9 cellular contexts compared by ENCODE assay signal in the genomic region with DNA sequence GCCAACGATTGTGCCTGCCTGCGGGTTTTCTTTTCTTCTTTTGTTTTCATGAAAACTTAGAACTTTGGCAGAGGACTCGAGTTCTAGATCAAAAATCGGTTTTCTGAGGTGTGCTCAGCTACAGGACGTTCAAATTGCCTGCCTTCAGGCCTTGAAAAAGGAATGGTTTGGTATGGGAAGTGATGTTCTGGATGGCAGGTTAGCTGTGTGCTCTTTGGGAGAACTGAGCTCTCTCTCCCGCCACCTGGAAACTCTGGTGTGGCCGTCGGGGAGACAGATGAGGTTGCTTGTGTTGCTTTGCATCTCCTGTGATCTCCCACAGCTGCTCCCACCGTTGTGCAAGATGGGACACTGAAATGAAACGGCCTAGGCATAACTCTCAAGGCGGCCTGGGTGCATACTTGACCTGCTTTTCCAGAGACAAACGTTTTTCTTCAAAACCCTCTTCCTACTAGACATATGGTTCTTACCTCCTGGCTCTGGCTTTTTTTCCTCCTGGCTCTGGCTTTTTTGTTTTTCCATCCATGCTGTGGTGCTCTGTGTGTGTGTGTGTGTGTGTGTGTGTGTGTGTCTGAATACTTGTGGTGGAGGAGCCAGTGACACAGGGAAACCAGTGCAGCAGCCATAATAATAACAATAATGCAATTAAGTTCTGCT. TPM values are rescaled to one million over a fixed set of nuclear protein-coding genes. Genes with fewer than 3 reads are reported as not detected.
A peak's percentile ranks its signal among the peaks of the same experiment; 100 is the strongest.
DNase-seq lines count a peak whose midpoint lies in the region; ATAC-seq, FAIRE-seq and TF ChIP-seq lines count a peak whose summit lies in the region.
"Had no signal": no experiment of that assay in that cellular context is flagged by ENCODE, and none has a peak within 500 bp of the region (broad histone marks: within the 10 kb centered on the region; RNA-seq: fewer than 3 reads in every experiment).

No MANE protein-coding gene starts in this region.

- intact Hi-C loops in endothelial cell of umbilical vein (cut with micrococcal nuclease): loop anchor here (1.0 to 10.0 kb wide), 3 partner anchors 188 to 275 kb away; no protein-coding TSS in a partner anchor
- intact Hi-C loops in naive thymus-derived CD4-positive, alpha-beta T cell (cut with micrococcal nuclease): loop anchor here (2.0 to 10.0 kb wide), 2 partner anchors 162 to 298 kb away; partner anchors contain the start of gene STAM2 (in 1 of the 2)

- peak overlapping the region; percentile 78 for H3K9ac ChIP-seq in endothelial cell of umbilical vein (replicated peaks; ENCODE audit: extremely low read depth, insufficient read depth, low read length)

- H3K4me1 Mint-ChIP-seq in naive thymus-derived CD4-positive, alpha-beta T cell: peaks cover 5 to 20% (median 14%) of the 10 kb centered on the region in 7 donors

- no peaks in the 10 kb centered on the region for H3K9me1 ChIP-seq in endothelial cell of umbilical vein (replicated peaks; ENCODE audit: control insufficient read depth, extremely low read depth, insufficient read depth, low read length)

- H3K79me2 ChIP-seq in endothelial cell of umbilical vein (ENCODE audit: control insufficient read depth, insufficient read depth, low read length): peaks cover 55% of the 10 kb centered on the region

- H3K27ac ChIP-seq in endothelial cell of umbilical vein (ENCODE audit: insufficient read depth, low read depth, low read length): no peak overlapping the region
- H3K27ac ChIP-seq in naive thymus-derived CD4-positive, alpha-beta T cell (ENCODE audit: low read depth, low read length): no peak overlapping the region

- H3K36me3 Mint-ChIP-seq in naive thymus-derived CD4-positive, alpha-beta T cell: no peaks in the 10 kb centered on the region

- H3K4me3 Mint-ChIP-seq in naive thymus-derived CD4-positive, alpha-beta T cell: peak overlapping the region; percentile 32 to 89 (median 74)

- no peaks in the 10 kb centered on the region for H4K20me1 ChIP-seq in endothelial cell of umbilical vein (replicated peaks; ENCODE audit: control insufficient read depth, extremely low read depth, insufficient read depth, low read length)

- FAIRE-seq in endothelial cell of umbilical vein (lab: Jason Lieb, UNC): no peak

- peaks cover 0 to 2% (median 0%) of the 10 kb centered on the region in 11 donors for H3K9me3 Mint-ChIP-seq in naive thymus-derived CD4-positive, alpha-beta T cell

- POLR2A ChIA-PET in endothelial cell of umbilical vein (lab: Charles Lee): interaction anchor here (1.0 kb wide), 1 partner anchor 137 kb away, joined by 3 read pairs; no protein-coding TSS in a partner anchor
- POLR2A ChIA-PET in naive thymus-derived CD4-positive, alpha-beta T cell (lab: Charles Lee): interaction anchor here (0.6 kb wide), 1 partner anchor 25 kb away, joined by 5 read pairs; no protein-coding TSS in a partner anchor

- DNase-seq in NCI-H2107 treated with DMSO at 0.1 percent for 48 hours (lab: John Stamatoyannopoulos, UW; ENCODE audit: unreplicated experiment) (peak; percentile 15), NCI-H2107 (lab: John Stamatoyannopoulos, UW) (no peak), RPMI8226 (peak; percentile 35), endothelial cell of umbilical vein (ENCODE audit: low read depth, low spot score) (no peak), NCI-H1436 treated with DMSO at 0.1 percent for 48 hours (lab: John Stamatoyannopoulos, UW) (no peak), NCI-H2081 (lab: John Stamatoyannopoulos, UW) (no peak), GDM1 (lab: John Stamatoyannopoulos, UW) (no peak)
- no peak for DNase-seq in naive thymus-derived CD4-positive, alpha-beta T cell
- DNase-seq: DND-41 had no signal

- H3K27me3 Mint-ChIP-seq in naive thymus-derived CD4-positive, alpha-beta T cell: peaks cover 49 to 63% (median 58%) of the 10 kb centered on the region in 5 donors

- no peak overlapping the region for H3K27ac Mint-ChIP-seq in naive thymus-derived CD4-positive, alpha-beta T cell

- TF ChIP-seq POLR2A in endothelial cell of umbilical vein (IDR thresholded peaks at IDR 0.05; ENCODE audit: low read depth, low read length): no peak

- H3K36me3 ChIP-seq in endothelial cell of umbilical vein (ENCODE audit: control insufficient read depth in 2 of 2, extremely low read depth in 1 of 2, insufficient read depth in 2 of 2, low read length in 2 of 2): no peaks in the 10 kb centered on the region
- H3K36me3 ChIP-seq in naive thymus-derived CD4-positive, alpha-beta T cell (ENCODE audit: control insufficient read depth in 2 of 3, insufficient read depth in 3 of 3, low read length in 3 of 3): no peaks in the 10 kb centered on the region

- H2AFZ ChIP-seq in endothelial cell of umbilical vein (ENCODE audit: low read depth, low read length): peak overlapping the region; percentile 90

- peaks cover 16% of the 10 kb centered on the region for H3K4me1 ChIP-seq in endothelial cell of umbilical vein (ENCODE audit: control insufficient read depth, extremely low read depth, insufficient read depth, low read length)
- H3K4me1 ChIP-seq in naive thymus-derived CD4-positive, alpha-beta T cell (ENCODE audit: control insufficient read depth in 2 of 2, insufficient read depth in 2 of 2, low read length in 2 of 2): no peaks in the 10 kb centered on the region

- peak overlapping the region; percentile 81 to 96 (median 95) for H3K4me3 ChIP-seq in endothelial cell of umbilical vein (replicated peaks in 1 of 3; ENCODE audit: insufficient read depth in 1 of 3, low read depth in 1 of 3, low read length in 3 of 3)
- no peak overlapping the region for H3K4me3 ChIP-seq in naive thymus-derived CD4-positive, alpha-beta T cell (ENCODE audit: low read length)

- H3K27me3 ChIP-seq in endothelial cell of umbilical vein (ENCODE audit: control insufficient read depth in 2 of 2, insufficient read depth in 2 of 2, low read length in 2 of 2): no peaks in the 10 kb centered on the region
- peaks cover 0 to 8% of the 10 kb centered on the region in 2 donors for H3K27me3 ChIP-seq in naive thymus-derived CD4-positive, alpha-beta T cell (ENCODE audit: control insufficient read depth in 2 of 2, insufficient read depth in 2 of 2, low read length in 2 of 2)

- no peak for ATAC-seq in naive thymus-derived CD4-positive, alpha-beta T cell

- no peak for TF ChIP-seq CTCF in endothelial cell of umbilical vein (IDR thresholded peaks at IDR 0.05; ENCODE audit: extremely low read depth in 1 of 2, insufficient read depth in 1 of 2, low read depth in 1 of 2, low read length in 2 of 2)

- H3K4me2 ChIP-seq in endothelial cell of umbilical vein (ENCODE audit: insufficient read depth, low read length): peak overlapping the region; percentile 81

- CTCF ChIA-PET in endothelial cell of umbilical vein (lab: Charles Lee): interaction anchor here (0.7 to 3.2 kb wide), 17 partner anchors 11 to 298 kb away, joined by 3 to 21 read pairs (median 3); no protein-coding TSS in a partner anchor
- CTCF ChIA-PET in naive thymus-derived CD4-positive, alpha-beta T cell (lab: Charles Lee): interaction anchor here (0.6 kb wide), 1 partner anchor 10 kb away, joined by 3 read pairs; no protein-coding TSS in a partner anchor

- no peaks in the 10 kb centered on the region for H3K9me3 ChIP-seq in endothelial cell of umbilical vein (replicated peaks; ENCODE audit: control insufficient read depth, insufficient read depth, low read length)
- H3K9me3 ChIP-seq in naive thymus-derived CD4-positive, alpha-beta T cell (ENCODE audit: control insufficient read depth in 2 of 3, low read length in 3 of 3): no peaks in the 10 kb centered on the region

- dilution Hi-C loops in endothelial cell of umbilical vein (cut with MboI; ENCODE audit: extremely low pct_ligation_motif_present, low sequenced_read_pairs): no loop called here

- BruUV-seq in endothelial cell of umbilical vein (replicated peaks; lab: Mats Ljungman, UMichigan): TSS peak; percentile 25

TF ChIP-seq in endothelial cell of umbilical vein, 7 proteins besides CTCF, POLR2A, EP300 and RAD21:
- TF ChIP-seq POLR2AphosphoS5 (IDR thresholded peaks at IDR 0.05; ENCODE audit: insufficient read depth, low read depth, low read length) (no peak), EZH2 (IDR thresholded peaks at IDR 0.05; ENCODE audit: borderline replicate concordance, low read depth, low read length, severe bottlenecking) (no peak), MYC (IDR thresholded peaks at IDR 0.05; ENCODE audit: low read depth, low read length) (no peak), JUN (IDR thresholded peaks at IDR 0.05; ENCODE audit: borderline replicate concordance, insufficient read depth, insufficient read length, low read depth) (no peak), FOS (IDR thresholded peaks at IDR 0.05; ENCODE audit: borderline replicate concordance, insufficient read depth, low read length) (no peak), GATA2 (IDR thresholded peaks at IDR 0.05; ENCODE audit: insufficient read depth, insufficient read length, low read depth, low read length) (no peak)
- TF ChIP-seq, protein P1, sequence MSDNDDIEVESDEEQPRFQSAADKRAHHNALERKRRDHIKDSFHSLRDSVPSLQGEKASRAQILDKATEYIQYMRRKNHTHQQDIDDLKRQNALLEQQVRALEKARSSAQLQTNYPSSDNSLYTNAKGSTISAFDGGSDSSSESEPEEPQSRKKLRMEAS (IDR thresholded peaks at IDR 0.05; ENCODE audit: insufficient read depth, insufficient read length): no peak
TF ChIP-seq in endothelial cell of umbilical vein: peak in this region for 0.

RNA-seq across cellular contexts. Expression of gene FMNL2, which starts 2.0 kb away (rescaled TPM):
- total RNA-seq in endothelial cell of umbilical vein: 25.5 and 28.0 TPM in 2 replicates
- polyA plus RNA-seq in endothelial cell of umbilical vein: 6.3 and 8.3 TPM in 2 replicates
- 7.7 and 9.2 TPM in 2 replicates for polyA plus RNA-seq in endothelial cell of umbilical vein (2011; cell fraction: cytosol; rRNA removed)
- polyA plus RNA-seq in endothelial cell of umbilical vein (2011; cell fraction: nucleus; rRNA removed): 35.8 and 42.3 TPM in 2 replicates
- polyA plus RNA-seq in endothelial cell of umbilical vein (2012): 36.7 and 40.5 TPM in 2 replicates
- polyA minus RNA-seq in endothelial cell of umbilical vein: 15.3 and 16.3 TPM in 2 replicates
- 4.5 TPM for polyA minus RNA-seq in endothelial cell of umbilical vein (2011; cell fraction: cytosol; rRNA and poly(A)+ RNA removed)
- 35.5 and 50.4 TPM in 2 replicates for polyA minus RNA-seq in endothelial cell of umbilical vein (2011; cell fraction: nucleus; rRNA and poly(A)+ RNA removed)
- total RNA-seq in naive thymus-derived CD4-positive, alpha-beta T cell: 1 to 10 TPM in 4 of 5 experiments, under 1 TPM in 1; 0.66 to 2.7 (median 1.7) TPM
- polyA plus RNA-seq in naive thymus-derived CD4-positive, alpha-beta T cell: under 1 TPM; 0.16 to 0.33 TPM

Comparison
In these comparisons a context has a peak if more than half of its experiments do, and no peak if none do; other contexts are left out.
1. DNase-seq: peak in NCI-H2107 treated with DMSO at 0.1 percent for 48 hours (single experiment) and RPMI8226 (single experiment); none in NCI-H2107 (single experiment), endothelial cell of umbilical vein (single experiment), naive thymus-derived CD4-positive, alpha-beta T cell (0 of 9), NCI-H1436 treated with DMSO at 0.1 percent for 48 hours (single experiment), NCI-H2081 (0 of 2) and GDM1 (single experiment).